1 cellular context compared by ENCODE assay signal in genomic region chr11:2806351-2807058, GRCh38.
TF ChIP-seq lines count a peak whose summit lies in the region.

No MANE protein-coding gene starts in this region.

TF ChIP-seq in H1, 55 proteins besides CTCF, POLR2A, EP300 and RAD21:
- no peak for TF ChIP-seq MAFK (IDR thresholded peaks at IDR 0.05; ENCODE audit: low read depth, low read length)
- TF ChIP-seq HDAC6 (IDR thresholded peaks at IDR 0.05; ENCODE audit: low read depth, low read length), result no peak
- no peak for TF ChIP-seq JUND (IDR thresholded peaks at IDR 0.05; ENCODE audit: low read length)
- no peak for TF ChIP-seq SIN3A (conservative IDR thresholded peaks at IDR 0.05 in 1 of 2, IDR thresholded peaks at IDR 0.05 in 1 of 2; ENCODE audit: low read depth in 1 of 2, low read length in 2 of 2)
- TF ChIP-seq ATF2 (IDR thresholded peaks at IDR 0.05; ENCODE audit: low read length), result no peak
- TF ChIP-seq BACH1 (IDR thresholded peaks at IDR 0.05; ENCODE audit: low read length), result no peak
- no peak for TF ChIP-seq TEAD4 (IDR thresholded peaks at IDR 0.05; ENCODE audit: low read depth, low read length)
